1 cellular context compared by ENCODE assay signal in the genomic region with DNA sequence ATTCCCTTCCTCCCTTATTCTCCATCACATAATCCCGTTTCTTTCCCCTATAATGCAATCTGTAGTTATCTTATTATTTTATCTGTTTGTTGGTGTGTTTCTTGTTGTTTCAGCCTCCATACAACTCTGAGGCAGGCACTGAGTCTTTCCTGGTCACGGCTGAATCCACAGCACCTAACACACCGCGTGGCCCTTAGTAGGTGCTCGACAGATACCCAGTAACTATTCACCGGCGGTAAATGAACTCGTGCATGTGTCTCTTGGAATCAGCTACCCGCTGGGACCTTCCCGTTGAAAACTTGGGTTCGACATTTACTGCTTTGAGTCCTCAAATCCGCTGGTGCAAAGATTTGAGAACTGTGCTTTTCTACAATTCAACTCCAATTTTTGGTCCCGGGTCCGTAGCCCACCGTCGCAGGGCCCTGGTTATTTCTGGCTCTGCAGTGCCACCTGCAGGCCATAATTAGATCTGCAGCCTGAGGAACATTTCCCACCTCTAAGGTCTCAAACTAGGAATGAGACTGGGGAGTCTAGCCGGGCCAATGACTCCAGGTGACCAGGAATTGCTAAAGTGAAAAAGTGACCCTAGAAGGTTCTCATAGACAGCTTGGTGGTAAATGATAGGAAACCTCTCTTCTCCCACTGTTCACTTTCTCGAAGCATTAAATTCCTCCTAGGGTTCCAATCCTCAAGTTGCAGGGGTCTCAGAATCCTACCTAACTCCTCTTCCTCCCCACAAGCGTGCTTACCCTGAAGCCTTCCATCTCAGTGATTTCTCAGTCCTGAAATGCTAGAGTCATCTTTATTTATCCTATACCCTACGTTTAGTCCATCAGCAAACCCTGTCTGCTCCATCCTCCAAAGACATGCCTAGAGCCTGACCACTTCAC.
TF ChIP-seq lines count a peak whose summit lies in the region.

No MANE protein-coding gene starts in this region.

TF ChIP-seq in HepG2, 621 proteins besides CTCF, POLR2A, EP300 and RAD21 (continued from another document and continues in another):
- TF ChIP-seq, protein P1, sequence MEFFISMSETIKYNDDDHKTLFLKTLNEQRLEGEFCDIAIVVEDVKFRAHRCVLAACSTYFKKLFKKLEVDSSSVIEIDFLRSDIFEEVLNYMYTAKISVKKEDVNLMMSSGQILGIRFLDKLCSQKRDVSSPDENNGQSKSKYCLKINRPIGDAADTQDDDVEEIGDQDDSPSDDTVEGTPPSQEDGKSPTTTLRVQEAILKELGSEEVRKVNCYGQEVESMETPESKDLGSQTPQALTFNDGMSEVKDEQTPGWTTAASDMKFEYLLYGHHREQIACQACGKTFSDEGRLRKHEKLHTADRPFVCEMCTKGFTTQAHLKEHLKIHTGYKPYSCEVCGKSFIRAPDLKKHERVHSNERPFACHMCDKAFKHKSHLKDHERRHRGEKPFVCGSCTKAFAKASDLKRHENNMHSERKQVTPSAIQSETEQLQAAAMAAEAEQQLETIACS (CRISPR knock-in tag; IDR thresholded peaks at IDR 0.05): no peak
- no peak for TF ChIP-seq MZF1 (CRISPR knock-in tag; IDR thresholded peaks at IDR 0.05; ENCODE audit: borderline replicate concordance)
- no peak for TF ChIP-seq NR1H2 (CRISPR knock-in tag; IDR thresholded peaks at IDR 0.05; ENCODE audit: borderline replicate concordance, low read depth)
- TF ChIP-seq KDM6A (CRISPR knock-in tag; IDR thresholded peaks at IDR 0.05; ENCODE audit: low read depth): no peak
- no peak for TF ChIP-seq DNMT3B (CRISPR knock-in tag; conservative IDR thresholded peaks at IDR 0.05)
- no peak for TF ChIP-seq ZNF589 (CRISPR knock-in tag; conservative IDR thresholded peaks at IDR 0.05)
- no peak for TF ChIP-seq TEF (CRISPR knock-in tag; IDR thresholded peaks at IDR 0.05)
- no peak for TF ChIP-seq ZNF558 (CRISPR knock-in tag; IDR thresholded peaks at IDR 0.05; ENCODE audit: borderline replicate concordance)
- TF ChIP-seq PRMT3 (CRISPR knock-in tag; IDR thresholded peaks at IDR 0.05; ENCODE audit: borderline replicate concordance, low read depth): no peak
- peak; percentile 9 for TF ChIP-seq TEAD3 (CRISPR knock-in tag; optimal IDR thresholded peaks at IDR 0.05; ENCODE audit: borderline replicate concordance)
- TF ChIP-seq, protein P2, sequence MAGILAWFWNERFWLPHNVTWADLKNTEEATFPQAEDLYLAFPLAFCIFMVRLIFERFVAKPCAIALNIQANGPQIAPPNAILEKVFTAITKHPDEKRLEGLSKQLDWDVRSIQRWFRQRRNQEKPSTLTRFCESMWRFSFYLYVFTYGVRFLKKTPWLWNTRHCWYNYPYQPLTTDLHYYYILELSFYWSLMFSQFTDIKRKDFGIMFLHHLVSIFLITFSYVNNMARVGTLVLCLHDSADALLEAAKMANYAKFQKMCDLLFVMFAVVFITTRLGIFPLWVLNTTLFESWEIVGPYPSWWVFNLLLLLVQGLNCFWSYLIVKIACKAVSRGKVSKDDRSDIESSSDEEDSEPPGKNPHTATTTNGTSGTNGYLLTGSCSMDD (CRISPR knock-in tag; IDR thresholded peaks at IDR 0.05): no peak
- TF ChIP-seq NR2C2 (CRISPR knock-in tag; IDR thresholded peaks at IDR 0.05; ENCODE audit: borderline replicate concordance): no peak
- TF ChIP-seq TIGD3 (CRISPR knock-in tag; IDR thresholded peaks at IDR 0.05; ENCODE audit: borderline replicate concordance): no peak
- no peak for TF ChIP-seq MBD4 (IDR thresholded peaks at IDR 0.05; ENCODE audit: borderline replicate concordance, low read length)
- no peak for TF ChIP-seq SKI (IDR thresholded peaks at IDR 0.05; ENCODE audit: partially characterized antibody)
- no peak for TF ChIP-seq ZNF274 (CRISPR knock-in tag; IDR thresholded peaks at IDR 0.05)
- TF ChIP-seq ZNF383 (CRISPR knock-in tag; IDR thresholded peaks at IDR 0.05; ENCODE audit: borderline replicate concordance): no peak
- TF ChIP-seq, protein P3, sequence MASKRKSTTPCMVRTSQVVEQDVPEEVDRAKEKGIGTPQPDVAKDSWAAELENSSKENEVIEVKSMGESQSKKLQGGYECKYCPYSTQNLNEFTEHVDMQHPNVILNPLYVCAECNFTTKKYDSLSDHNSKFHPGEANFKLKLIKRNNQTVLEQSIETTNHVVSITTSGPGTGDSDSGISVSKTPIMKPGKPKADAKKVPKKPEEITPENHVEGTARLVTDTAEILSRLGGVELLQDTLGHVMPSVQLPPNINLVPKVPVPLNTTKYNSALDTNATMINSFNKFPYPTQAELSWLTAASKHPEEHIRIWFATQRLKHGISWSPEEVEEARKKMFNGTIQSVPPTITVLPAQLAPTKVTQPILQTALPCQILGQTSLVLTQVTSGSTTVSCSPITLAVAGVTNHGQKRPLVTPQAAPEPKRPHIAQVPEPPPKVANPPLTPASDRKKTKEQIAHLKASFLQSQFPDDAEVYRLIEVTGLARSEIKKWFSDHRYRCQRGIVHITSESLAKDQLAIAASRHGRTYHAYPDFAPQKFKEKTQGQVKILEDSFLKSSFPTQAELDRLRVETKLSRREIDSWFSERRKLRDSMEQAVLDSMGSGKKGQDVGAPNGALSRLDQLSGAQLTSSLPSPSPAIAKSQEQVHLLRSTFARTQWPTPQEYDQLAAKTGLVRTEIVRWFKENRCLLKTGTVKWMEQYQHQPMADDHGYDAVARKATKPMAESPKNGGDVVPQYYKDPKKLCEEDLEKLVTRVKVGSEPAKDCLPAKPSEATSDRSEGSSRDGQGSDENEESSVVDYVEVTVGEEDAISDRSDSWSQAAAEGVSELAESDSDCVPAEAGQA (IDR thresholded peaks at IDR 0.05; ENCODE audit: low read depth): no peak
- TF ChIP-seq, protein P3 (CRISPR knock-in tag; IDR thresholded peaks at IDR 0.05; ENCODE audit: borderline replicate concordance): no peak
- no peak for TF ChIP-seq ZNF562 (CRISPR knock-in tag; IDR thresholded peaks at IDR 0.05; ENCODE audit: borderline replicate concordance)
- peak; percentile 25; the same call in 1 of the 2 replicates for TF ChIP-seq MIER2 (CRISPR knock-in tag; IDR thresholded peaks at IDR 0.05)
- TF ChIP-seq HCFC1 (IDR thresholded peaks at IDR 0.05; ENCODE audit: low read depth, low read length): no peak
- TF ChIP-seq POLR2G (IDR thresholded peaks at IDR 0.05; ENCODE audit: low read depth, low read length): no peak
- 0 out of 2 replicates have a peak, but pooled peaks have one; percentile 28 for TF ChIP-seq SMAD3 (CRISPR knock-in tag; IDR thresholded peaks at IDR 0.05)
- no peak for TF ChIP-seq SNRNP70 (IDR thresholded peaks at IDR 0.05; ENCODE audit: low read depth, low read length)
- TF ChIP-seq ZNF839 (CRISPR knock-in tag; IDR thresholded peaks at IDR 0.05; ENCODE audit: borderline replicate concordance): no peak
- no peak for TF ChIP-seq ZNF275 (CRISPR knock-in tag; IDR thresholded peaks at IDR 0.05; ENCODE audit: borderline replicate concordance)
- TF ChIP-seq TSC22D2 (CRISPR knock-in tag; IDR thresholded peaks at IDR 0.05; ENCODE audit: borderline replicate concordance): no peak
- no peak for TF ChIP-seq ZNF510 (CRISPR knock-in tag; IDR thresholded peaks at IDR 0.05; ENCODE audit: low read depth)
- TF ChIP-seq MIER3 (CRISPR knock-in tag; IDR thresholded peaks at IDR 0.05; ENCODE audit: borderline replicate concordance): no peak
- TF ChIP-seq ATF7-NPFF (CRISPR knock-in tag; IDR thresholded peaks at IDR 0.05; ENCODE audit: low read depth): no peak
- 0 out of 2 replicates have a peak, but pooled peaks have one; percentile 22 for TF ChIP-seq ZFX (CRISPR knock-in tag; IDR thresholded peaks at IDR 0.05; ENCODE audit: low read depth)
- no peak for TF ChIP-seq ZFY (CRISPR knock-in tag; IDR thresholded peaks at IDR 0.05)
- peak; percentile 38; the same call in 1 of the 2 replicates for TF ChIP-seq IRF2 (CRISPR knock-in tag; IDR thresholded peaks at IDR 0.05)
- TF ChIP-seq ZKSCAN8 (CRISPR knock-in tag; IDR thresholded peaks at IDR 0.05; ENCODE audit: borderline replicate concordance): no peak
- no peak for TF ChIP-seq ZFP41 (CRISPR knock-in tag; IDR thresholded peaks at IDR 0.05; ENCODE audit: borderline replicate concordance)
- TF ChIP-seq SAP130 (CRISPR knock-in tag; IDR thresholded peaks at IDR 0.05; ENCODE audit: low read depth): peak; percentile 11; the same call in 1 of the 2 replicates
- TF ChIP-seq, protein P4, sequence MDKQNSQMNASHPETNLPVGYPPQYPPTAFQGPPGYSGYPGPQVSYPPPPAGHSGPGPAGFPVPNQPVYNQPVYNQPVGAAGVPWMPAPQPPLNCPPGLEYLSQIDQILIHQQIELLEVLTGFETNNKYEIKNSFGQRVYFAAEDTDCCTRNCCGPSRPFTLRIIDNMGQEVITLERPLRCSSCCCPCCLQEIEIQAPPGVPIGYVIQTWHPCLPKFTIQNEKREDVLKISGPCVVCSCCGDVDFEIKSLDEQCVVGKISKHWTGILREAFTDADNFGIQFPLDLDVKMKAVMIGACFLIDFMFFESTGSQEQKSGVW (CRISPR knock-in tag; IDR thresholded peaks at IDR 0.05; ENCODE audit: borderline replicate concordance): no peak
- TF ChIP-seq GATAD1 (CRISPR knock-in tag; IDR thresholded peaks at IDR 0.05): no peak
- TF ChIP-seq, protein P5, sequence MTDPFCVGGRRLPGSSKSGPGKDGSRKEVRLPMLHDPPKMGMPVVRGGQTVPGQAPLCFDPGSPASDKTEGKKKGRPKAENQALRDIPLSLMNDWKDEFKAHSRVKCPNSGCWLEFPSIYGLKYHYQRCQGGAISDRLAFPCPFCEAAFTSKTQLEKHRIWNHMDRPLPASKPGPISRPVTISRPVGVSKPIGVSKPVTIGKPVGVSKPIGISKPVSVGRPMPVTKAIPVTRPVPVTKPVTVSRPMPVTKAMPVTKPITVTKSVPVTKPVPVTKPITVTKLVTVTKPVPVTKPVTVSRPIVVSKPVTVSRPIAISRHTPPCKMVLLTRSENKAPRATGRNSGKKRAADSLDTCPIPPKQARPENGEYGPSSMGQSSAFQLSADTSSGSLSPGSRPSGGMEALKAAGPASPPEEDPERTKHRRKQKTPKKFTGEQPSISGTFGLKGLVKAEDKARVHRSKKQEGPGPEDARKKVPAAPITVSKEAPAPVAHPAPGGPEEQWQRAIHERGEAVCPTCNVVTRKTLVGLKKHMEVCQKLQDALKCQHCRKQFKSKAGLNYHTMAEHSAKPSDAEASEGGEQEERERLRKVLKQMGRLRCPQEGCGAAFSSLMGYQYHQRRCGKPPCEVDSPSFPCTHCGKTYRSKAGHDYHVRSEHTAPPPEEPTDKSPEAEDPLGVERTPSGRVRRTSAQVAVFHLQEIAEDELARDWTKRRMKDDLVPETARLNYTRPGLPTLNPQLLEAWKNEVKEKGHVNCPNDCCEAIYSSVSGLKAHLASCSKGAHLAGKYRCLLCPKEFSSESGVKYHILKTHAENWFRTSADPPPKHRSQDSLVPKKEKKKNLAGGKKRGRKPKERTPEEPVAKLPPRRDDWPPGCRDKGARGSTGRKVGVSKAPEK (CRISPR knock-in tag; IDR thresholded peaks at IDR 0.05; ENCODE audit: borderline replicate concordance): 0 out of 2 replicates have a peak, but pooled peaks have one; percentile 43
- TF ChIP-seq REPIN1 (CRISPR knock-in tag; IDR thresholded peaks at IDR 0.05; ENCODE audit: borderline replicate concordance, low read depth): no peak
- no peak for TF ChIP-seq CENPX (CRISPR knock-in tag; IDR thresholded peaks at IDR 0.05)
- no peak for TF ChIP-seq ZNF468 (CRISPR knock-in tag; IDR thresholded peaks at IDR 0.05)
